14 cellular contexts compared by ENCODE assay signal in the genomic region with DNA sequence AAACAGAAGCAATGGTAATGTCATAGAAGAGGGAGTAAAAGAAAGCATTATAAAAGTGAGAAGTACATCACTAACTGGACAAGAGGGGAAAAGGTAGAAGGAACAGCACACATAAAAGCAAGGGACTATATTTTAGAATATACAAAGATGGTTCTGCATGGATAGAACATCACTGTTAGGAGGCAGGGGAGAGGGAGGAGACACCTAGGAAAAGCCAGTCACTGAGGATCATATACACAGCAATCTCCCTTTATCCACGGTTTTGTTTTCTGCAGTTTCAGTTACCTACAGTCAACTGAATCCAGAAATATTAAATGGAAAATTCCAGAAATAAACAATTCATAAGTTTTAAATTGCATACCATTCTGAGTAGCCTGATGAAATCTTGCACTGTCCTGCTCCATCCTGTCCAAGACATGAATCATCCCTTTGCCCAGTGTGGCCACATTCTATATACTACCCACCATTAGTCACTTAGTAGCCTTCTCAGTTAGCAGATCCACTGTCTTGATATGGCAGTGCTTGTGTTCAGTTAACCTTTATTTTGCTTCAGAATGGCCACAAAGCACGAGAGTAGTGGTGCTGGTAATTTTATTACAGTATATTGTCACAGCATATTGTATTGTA.
DNase-seq lines count a peak whose midpoint lies in the region; ATAC-seq and TF ChIP-seq lines count a peak whose summit lies in the region.
"Had no signal": no experiment of that assay in that cellular context is flagged by ENCODE, and none has a peak within 500 bp of the region (broad histone marks: within the 10 kb centered on the region; RNA-seq: fewer than 3 reads in every experiment).

No MANE protein-coding gene starts in this region.

- TF ChIP-seq CTCF in MCF 10A (IDR thresholded peaks at IDR 0.05; ENCODE audit: unreplicated experiment) (no peak), breast epithelium (IDR thresholded peaks at IDR 0.05) (no peak), SK-N-SH (IDR thresholded peaks at IDR 0.05) (no peak), ovary (IDR thresholded peaks at IDR 0.05) (no peak)

- POLR2A ChIA-PET in MCF 10A (lab: Yijun Ruan, JAX): no interaction called here
- POLR2A ChIA-PET in SK-N-SH (lab: Yijun Ruan, JAX): no interaction called here

- H2AFZ ChIP-seq in SK-N-SH (ENCODE audit: low read depth): peak overlapping the region; percentile 59; the same call in 1 of the 2 replicates

- H3K9me3 Mint-ChIP-seq in MCF 10A (ENCODE audit: unreplicated experiment): no peaks in the 10 kb centered on the region
- H3K9me3 Mint-ChIP-seq: natural killer cell had no signal

- H3K27me3 Mint-ChIP-seq in MCF 10A (ENCODE audit: insufficient read depth, unreplicated experiment): no peaks in the 10 kb centered on the region

- H3K4me1 ChIP-seq in breast epithelium (no peaks in the 10 kb centered on the region), SK-N-SH (ENCODE audit: control insufficient read depth in 1 of 2, insufficient read depth in 2 of 2, low read depth in 1 of 2, low read length in 1 of 2) (peaks cover 0 to 9% of the 10 kb centered on the region in 2 experiments; a peak in 2 of 4 replicates), ovary (ENCODE audit: insufficient read depth) (no peaks in the 10 kb centered on the region)

- no peaks in the 10 kb centered on the region for H3K9me3 ChIP-seq in breast epithelium
- H3K9me3 ChIP-seq in SK-N-SH: peaks cover 10% of the 10 kb centered on the region
- no peaks in the 10 kb centered on the region for H3K9me3 ChIP-seq in ovary
- H3K9me3 ChIP-seq: HAP-1 had no signal

- peak overlapping the region; percentile 20; the same call in 1 of the 2 replicates for H3K9ac ChIP-seq in SK-N-SH

- DNase-seq in MCF 10A (ENCODE audit: unreplicated experiment) (peak; percentile 84), breast epithelium (ENCODE audit: low spot score in 2 of 2) (no peak), SK-N-SH (no peak), fibroblast of peridontal ligament (ENCODE audit: extremely low read depth) (peak; percentile 86), T-helper 9 cell (no peak), ovary (no peak)
- DNase-seq: aorta, GDM1, natural killer cell, NCI-H1417 treated with DMSO at 0.1 percent for 48 hours, NCI-H748 treated with DMSO at 0.1 percent for 48 hours had no signal

- H3K27me3 ChIP-seq in breast epithelium (no peaks in the 10 kb centered on the region), SK-N-SH (ENCODE audit: insufficient read depth) (no peaks in the 10 kb centered on the region), ovary (no peaks in the 10 kb centered on the region)

- H3K36me3 ChIP-seq in breast epithelium (no peaks in the 10 kb centered on the region), SK-N-SH (replicated peaks in 1 of 2; ENCODE audit: control insufficient read depth in 1 of 2, insufficient read depth in 2 of 2, low read length in 1 of 2) (peaks cover 7 to 27% of the 10 kb centered on the region in 2 experiments), ovary (no peaks in the 10 kb centered on the region)
- H3K36me3 ChIP-seq: HAP-1 had no signal

- no peaks in the 10 kb centered on the region for H3K79me2 ChIP-seq in SK-N-SH (ENCODE audit: insufficient read depth)

- 19% methylated on average over 2 of the region's 2 CpGs for WGBS in SK-N-SH (ENCODE audit: low lambda C conversion rate)
- 88 to 93% (median 91%) methylated on average over 2 of the region's 2 CpGs for WGBS in ovary, 3 donors

- peaks cover 23% of the 10 kb centered on the region for H3K36me3 Mint-ChIP-seq in MCF 10A (ENCODE audit: insufficient read depth, unreplicated experiment)

- TF ChIP-seq RAD21 in SK-N-SH (IDR thresholded peaks at IDR 0.05; ENCODE audit: low read length): no peak

- peak in 1 of 2 experiments; percentile 81; a peak in 2 of 4 replicates for TF ChIP-seq EP300 in SK-N-SH (IDR thresholded peaks at IDR 0.05; ENCODE audit: borderline replicate concordance in 1 of 2, low read depth in 1 of 2, low read length in 1 of 2)
- no peak for TF ChIP-seq EP300 in ovary (IDR thresholded peaks at IDR 0.05)

- H3K27ac ChIP-seq in breast epithelium: no peak overlapping the region
- H3K27ac ChIP-seq in SK-N-SH (ENCODE audit: low read depth in 2 of 2, low read length in 1 of 2): peak overlapping the region in 1 of 2 experiments; percentile 86; a peak in 2 of 4 replicates
- no peak overlapping the region for H3K27ac ChIP-seq in ovary

- no TSS peak for BruUV-seq in MCF 10A (replicated peaks; lab: Mats Ljungman, UMichigan)

- H4K20me1 ChIP-seq in SK-N-SH (ENCODE audit: insufficient read depth): no peaks in the 10 kb centered on the region

- ATAC-seq in GM21528 (IDR thresholded peaks at IDR 0.05; ENCODE audit: low FRiP score, unreplicated experiment) (no peak), GM21367 (IDR thresholded peaks at IDR 0.05; ENCODE audit: unreplicated experiment) (no peak)
- ATAC-seq: natural killer cell had no signal

- H3F3A ChIP-seq in SK-N-SH (replicated peaks; ENCODE audit: insufficient read depth): peaks cover 9% of the 10 kb centered on the region

- no peak overlapping the region for H3K4me3 Mint-ChIP-seq in MCF 10A (ENCODE audit: unreplicated experiment)
- H3K4me3 Mint-ChIP-seq: natural killer cell had no signal

- H3K4me3 ChIP-seq in breast epithelium (no peak overlapping the region), SK-N-SH (ENCODE audit: low read depth in 2 of 2, low read length in 1 of 2) (no peak overlapping the region), ovary (no peak overlapping the region)
- H3K4me3 ChIP-seq: HAP-1 had no signal

- no peak for TF ChIP-seq POLR2A in breast epithelium (IDR thresholded peaks at IDR 0.05)
- TF ChIP-seq POLR2A in ovary (IDR thresholded peaks at IDR 0.05): no peak

- intact Hi-C loops in MCF 10A (cut with micrococcal nuclease) (loop anchor here (10.0 kb wide), 1 partner anchor 255 kb away; the partner anchor contains the start of gene TET2), breast epithelium (cut with DNase I; ENCODE audit: low total_unique reads) (no loop called here), ovary (cut with DNase I) (no loop called here)

- H3K9me2 ChIP-seq in SK-N-SH: no peaks in the 10 kb centered on the region

- CTCF ChIA-PET in MCF 10A (lab: Yijun Ruan, JAX): no interaction called here
- CTCF ChIA-PET in SK-N-SH (lab: Yijun Ruan, JAX): no interaction called here

- peak overlapping the region; percentile 19 for H3K4me2 ChIP-seq in SK-N-SH

- peaks cover 6% of the 10 kb centered on the region for H3K4me1 Mint-ChIP-seq in MCF 10A (ENCODE audit: insufficient read depth, unreplicated experiment)
- H3K4me1 Mint-ChIP-seq: natural killer cell had no signal

- H3K27ac Mint-ChIP-seq in MCF 10A (ENCODE audit: low read depth, unreplicated experiment): no peak overlapping the region
- H3K27ac Mint-ChIP-seq: natural killer cell had no signal

TF ChIP-seq in SK-N-SH, 30 proteins besides CTCF, POLR2A, EP300 and RAD21 (continues in another document):
- TF ChIP-seq FOXM1 (IDR thresholded peaks at IDR 0.05; ENCODE audit: low read depth) (peak; percentile 50; the same call in 1 of the 2 replicates), NRF1 (IDR thresholded peaks at IDR 0.05; ENCODE audit: low read depth, low read length) (no peak), SIN3A (IDR thresholded peaks at IDR 0.05; ENCODE audit: borderline replicate concordance, low read depth, low read length) (no peak), NFIC (IDR thresholded peaks at IDR 0.05; ENCODE audit: borderline replicate concordance) (peak; percentile 87), POLR2AphosphoS5 (IDR thresholded peaks at IDR 0.05; ENCODE audit: low read depth, low read length) (peak; percentile 51; the same call in 1 of the 2 replicates), EZH2phosphoT487 (IDR thresholded peaks at IDR 0.05; ENCODE audit: borderline replicate concordance, low read depth) (no peak), USF1 (IDR thresholded peaks at IDR 0.05; ENCODE audit: borderline replicate concordance, low read depth) (no peak), SMC3 (IDR thresholded peaks at IDR 0.05; ENCODE audit: low read depth, low read length) (no peak), MEF2A (IDR thresholded peaks at IDR 0.05; ENCODE audit: borderline replicate concordance, low read depth) (0 out of 2 replicates have a peak, but pooled peaks have one; percentile 18), YY1 (IDR thresholded peaks at IDR 0.05; ENCODE audit: low read depth) (no peak; the same call in 1 of the 2 replicates), MAX (IDR thresholded peaks at IDR 0.05; ENCODE audit: low read depth) (peak; percentile 34), JUND (IDR thresholded peaks at IDR 0.05) (peak; percentile 94), TCF12 (IDR thresholded peaks at IDR 0.05) (peak; percentile 86), RXRA (IDR thresholded peaks at IDR 0.05; ENCODE audit: borderline replicate concordance, low read depth) (peak; percentile 21; the same call in 1 of the 2 replicates), MXI1 (IDR thresholded peaks at IDR 0.05; ENCODE audit: low read depth, low read length) (no peak), GABPA (IDR thresholded peaks at IDR 0.05; ENCODE audit: low read depth) (no peak), GATA2 (CRISPR knock-in tag; IDR thresholded peaks at IDR 0.05) (no peak)
- TF ChIP-seq, protein P1, sequence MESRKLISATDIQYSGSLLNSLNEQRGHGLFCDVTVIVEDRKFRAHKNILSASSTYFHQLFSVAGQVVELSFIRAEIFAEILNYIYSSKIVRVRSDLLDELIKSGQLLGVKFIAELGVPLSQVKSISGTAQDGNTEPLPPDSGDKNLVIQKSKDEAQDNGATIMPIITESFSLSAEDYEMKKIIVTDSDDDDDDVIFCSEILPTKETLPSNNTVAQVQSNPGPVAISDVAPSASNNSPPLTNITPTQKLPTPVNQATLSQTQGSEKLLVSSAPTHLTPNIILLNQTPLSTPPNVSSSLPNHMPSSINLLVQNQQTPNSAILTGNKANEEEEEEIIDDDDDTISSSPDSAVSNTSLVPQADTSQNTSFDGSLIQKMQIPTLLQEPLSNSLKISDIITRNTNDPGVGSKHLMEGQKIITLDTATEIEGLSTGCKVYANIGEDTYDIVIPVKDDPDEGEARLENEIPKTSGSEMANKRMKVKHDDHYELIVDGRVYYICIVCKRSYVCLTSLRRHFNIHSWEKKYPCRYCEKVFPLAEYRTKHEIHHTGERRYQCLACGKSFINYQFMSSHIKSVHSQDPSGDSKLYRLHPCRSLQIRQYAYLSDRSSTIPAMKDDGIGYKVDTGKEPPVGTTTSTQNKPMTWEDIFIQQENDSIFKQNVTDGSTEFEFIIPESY (IDR thresholded peaks at IDR 0.05; ENCODE audit: borderline replicate concordance, low read depth): peak; percentile 52; the same call in 1 of the 2 replicates

Comparison
In these comparisons a context has a peak if more than half of its experiments do, and no peak if none do; other contexts are left out.
1. DNase-seq: peak in MCF 10A (single experiment) and fibroblast of peridontal ligament (single experiment); none in breast epithelium (0 of 2), SK-N-SH (single experiment), T-helper 9 cell (single experiment) and ovary (0 of 5).